ENCODE assay signal across 20 cellular contexts in genomic region chr10:96431211-96431970, GRCh38.
"Had no signal": no experiment of that assay in that cellular context is flagged by ENCODE, and none has a peak within 500 bp of the region (broad histone marks: within the 10 kb centered on the region; RNA-seq: fewer than 3 reads in every experiment).

No MANE protein-coding gene starts in this region.

- H3K4me3 Mint-ChIP-seq: natural killer cell treated with Interleukin-12 subunit alpha and Interleukin-12 subunit beta and Interleukin-15 and Interleukin-18, amount 100 ng/mL, for 72 hours; type B pancreatic cell had no signal

- H3K27ac ChIP-seq: dorsolateral prefrontal cortex, heart right ventricle, left lung, psoas muscle, sigmoid colon, suprapubic skin, thyroid gland had no signal

- H3K36me3 ChIP-seq: left lung, sigmoid colon, suprapubic skin, thyroid gland had no signal

- ATAC-seq: left lung, psoas muscle had no signal

- H3K9me3 ChIP-seq: sigmoid colon, suprapubic skin, thyroid gland had no signal

- H3K27ac Mint-ChIP-seq: natural killer cell treated with Interleukin-12 subunit alpha and Interleukin-12 subunit beta and Interleukin-15 and Interleukin-18, amount 100 ng/mL, for 72 hours; type B pancreatic cell had no signal

- H3K36me3 Mint-ChIP-seq: natural killer cell treated with Interleukin-12 subunit alpha and Interleukin-12 subunit beta and Interleukin-15 and Interleukin-18, amount 100 ng/mL, for 72 hours; type B pancreatic cell had no signal

- H3K4me3 ChIP-seq: dorsolateral prefrontal cortex, heart right ventricle, left lung, lung, psoas muscle, sigmoid colon, suprapubic skin, thyroid gland had no signal

- H3K27me3 ChIP-seq: sigmoid colon, thyroid gland had no signal

- H3K4me1 ChIP-seq: left lung, psoas muscle, sigmoid colon, suprapubic skin, thyroid gland had no signal

- DNase-seq: cortex of kidney; dorsolateral prefrontal cortex; effector CD8-positive, alpha-beta T cell; heart right ventricle; hypothalamus; kidney glomerular epithelial cell; left lung; mesenchymal stem cell; midbrain; psoas muscle; retina; sigmoid colon; small intestine; stimulated activated CD4-positive, alpha-beta T cell treated with anti-CD3 and anti-CD28 coated beads, Interleukin-12 subunit alpha, Interleukin-12 subunit beta, amount 100 ng/mL, for 4 hours; stimulated activated naive CD4-positive, alpha-beta T cell treated with Interleukin-2 at 50 U/mL for 16 hours; thyroid gland had no signal
